8 cellular contexts compared by ENCODE assay signal in the genomic region with DNA sequence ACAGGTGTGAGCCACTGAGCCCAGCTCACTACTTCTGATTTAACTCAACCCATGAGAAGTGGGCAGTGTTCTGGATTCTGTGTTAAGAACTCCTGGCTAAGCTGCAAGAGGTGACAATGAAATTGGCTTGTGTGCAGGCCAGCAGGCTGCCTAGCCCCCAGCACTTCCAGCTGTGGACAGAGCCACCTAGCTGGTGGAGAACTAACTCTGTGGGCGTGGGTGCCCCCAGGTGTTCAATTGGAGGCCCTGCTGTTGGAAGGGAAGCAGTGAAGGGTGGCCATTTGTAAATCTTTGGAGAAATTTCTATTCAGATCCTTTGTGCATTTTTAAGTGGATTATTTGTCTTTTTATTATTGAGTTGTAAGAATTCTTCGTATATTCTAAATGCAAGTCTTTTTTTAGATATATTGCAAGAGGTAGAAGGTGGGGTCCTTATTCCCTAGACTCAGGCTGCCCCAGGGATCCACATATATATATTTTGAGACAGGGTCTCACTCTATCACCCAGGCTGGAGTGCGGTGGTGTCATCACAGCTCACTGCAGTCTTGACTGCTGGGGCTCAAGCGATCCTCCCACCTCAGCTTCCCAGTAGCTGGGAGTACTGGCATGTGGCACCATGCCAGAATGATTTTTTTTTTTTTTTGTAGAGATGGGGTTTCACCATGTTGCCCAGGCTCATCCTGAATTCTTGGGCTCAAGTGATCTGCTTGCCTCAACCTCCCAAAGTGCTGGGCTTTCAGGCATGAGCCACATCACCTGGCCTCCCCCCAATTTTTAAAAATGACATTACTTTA. TPM values are rescaled to one million over a fixed set of nuclear protein-coding genes. Genes with fewer than 3 reads are reported as not detected.
DNase-seq lines count a peak whose midpoint lies in the region; ATAC-seq, FAIRE-seq and TF ChIP-seq lines count a peak whose summit lies in the region.

No MANE protein-coding gene starts in this region.

- no peaks in the 10 kb centered on the region for H3K9me3 ChIP-seq in Caco-2
- H3K9me3 ChIP-seq in OCI-LY1 (ENCODE audit: low read length) = no peaks in the 10 kb centered on the region
- no peaks in the 10 kb centered on the region for H3K9me3 ChIP-seq in mesenchymal stem cell (ENCODE audit: control insufficient read depth, low read length)

- no peak overlapping the region for H3K4ac ChIP-seq in mesenchymal stem cell (ENCODE audit: low read depth in 1 of 2, low read length in 2 of 2)

- peaks cover 7% of the 10 kb centered on the region for H3K4me1 Mint-ChIP-seq in Caco-2 (ENCODE audit: low read depth, unreplicated experiment)
- H3K4me1 Mint-ChIP-seq in activated naive CD8-positive, alpha-beta T cell treated with anti-CD3 and anti-CD28 coated beads, Interleukin-2, amount 50 U/mL, for 24 hours = peaks cover 23% of the 10 kb centered on the region

- intact Hi-C loops in Caco-2 (cut with micrococcal nuclease; ENCODE audit: unreplicated experiment) = loop anchor here (1.0 kb wide), 2 partner anchors 32 to 217 kb away; a partner anchor contains a TSS

- H3K14ac ChIP-seq in mesenchymal stem cell (ENCODE audit: low read length in 2 of 2) = no peak overlapping the region

- POLR2A ChIA-PET in Caco-2 (lab: Charles Lee) (no interaction called here), HEK293T (lab: Yijun Ruan, JAX) (interaction anchor here (1.3 to 1.5 kb wide), 2 partner anchors 31 to 82 kb away, joined by 7 to 8 read pairs; a partner anchor contains a TSS)

- H3F3A ChIP-seq in OCI-LY1 (ENCODE audit: insufficient read depth, low read length) = no peaks in the 10 kb centered on the region

- no peaks in the 10 kb centered on the region for H3K36me3 Mint-ChIP-seq in Caco-2 (ENCODE audit: insufficient read depth, unreplicated experiment)
- H3K36me3 Mint-ChIP-seq in activated naive CD8-positive, alpha-beta T cell treated with anti-CD3 and anti-CD28 coated beads, Interleukin-2, amount 50 U/mL, for 24 hours (ENCODE audit: low read depth) = no peaks in the 10 kb centered on the region

- H3K4me1 ChIP-seq in Caco-2 (no peaks in the 10 kb centered on the region), OCI-LY1 (ENCODE audit: insufficient read depth, low read length, severe bottlenecking) (no peaks in the 10 kb centered on the region), mesenchymal stem cell (ENCODE audit: control insufficient read depth, insufficient read depth, low read depth, low read length) (no peaks in the 10 kb centered on the region)

- H3K18ac ChIP-seq in mesenchymal stem cell (ENCODE audit: low read depth in 1 of 2, low read length in 2 of 2) = no peak overlapping the region

- no peak overlapping the region for H3K23ac ChIP-seq in mesenchymal stem cell (ENCODE audit: low read length in 2 of 2)

- H2BK120ac ChIP-seq in mesenchymal stem cell (ENCODE audit: low read depth, low read length) = no peak overlapping the region

- peaks cover 20% of the 10 kb centered on the region for H3K27me3 Mint-ChIP-seq in Caco-2 (ENCODE audit: insufficient read depth, unreplicated experiment)
- peaks cover 40% of the 10 kb centered on the region for H3K27me3 Mint-ChIP-seq in activated naive CD8-positive, alpha-beta T cell treated with anti-CD3 and anti-CD28 coated beads, Interleukin-2, amount 50 U/mL, for 24 hours

- H2BK5ac ChIP-seq in mesenchymal stem cell (ENCODE audit: low read depth, low read length, poor library complexity, severe bottlenecking) = no peak overlapping the region

- no peak overlapping the region for H2BK12ac ChIP-seq in mesenchymal stem cell (ENCODE audit: low read length in 2 of 2)

- no TSS peak for BruUV-seq in Caco-2 (replicated peaks; lab: Mats Ljungman, UMichigan)

- H3K27me3 ChIP-seq in Caco-2 (replicated peaks; ENCODE audit: control insufficient read depth, insufficient read depth, low read length) (peaks cover 1% of the 10 kb centered on the region; the same call in 1 of the 2 replicates), OCI-LY1 (ENCODE audit: insufficient read depth, low read length) (peaks cover 14% of the 10 kb centered on the region; the same call in 1 of the 2 replicates), mesenchymal stem cell (ENCODE audit: control insufficient read depth in 1 of 2, insufficient read depth in 1 of 2, low read length in 2 of 2) (peaks cover 13 to 22% of the 10 kb centered on the region in 2 experiments)

- H3K27ac ChIP-seq in OCI-LY1 (ENCODE audit: low read depth, low read length, poor library complexity, severe bottlenecking) = no peak overlapping the region
- H3K27ac ChIP-seq in mesenchymal stem cell (ENCODE audit: low read length, poor library complexity, severe bottlenecking) = no peak overlapping the region

- no peaks in the 10 kb centered on the region for H3K79me1 ChIP-seq in mesenchymal stem cell (replicated peaks; ENCODE audit: low read length, poor library complexity, severe bottlenecking)

- no peak for FAIRE-seq in frontal cortex (lab: Jason Lieb, UNC)

- H2BK15ac ChIP-seq in mesenchymal stem cell (ENCODE audit: low read depth, poor library complexity, severe bottlenecking) = no peak overlapping the region

- no peaks in the 10 kb centered on the region for H4K20me1 ChIP-seq in OCI-LY1 (ENCODE audit: insufficient read depth, low read length)

- no peak overlapping the region for H3K4me2 ChIP-seq in OCI-LY1 (ENCODE audit: low read length)
- no peak overlapping the region for H3K4me2 ChIP-seq in mesenchymal stem cell (ENCODE audit: low read length, poor library complexity, severe bottlenecking)

- no peak overlapping the region for H3K9ac ChIP-seq in OCI-LY1 (ENCODE audit: low read length)
- H3K9ac ChIP-seq in mesenchymal stem cell (ENCODE audit: low read length) = no peak overlapping the region

- WGBS in mesenchymal stem cell = 64% methylated on average over 3 of the region's 4 CpGs

- H4K91ac ChIP-seq in mesenchymal stem cell (ENCODE audit: low read length) = no peak overlapping the region

- H3K79me2 ChIP-seq in OCI-LY1 (ENCODE audit: insufficient read depth, low read length) = no peaks in the 10 kb centered on the region

- no peaks in the 10 kb centered on the region for H3K9me3 Mint-ChIP-seq in Caco-2 (ENCODE audit: unreplicated experiment)
- H3K9me3 Mint-ChIP-seq in activated naive CD8-positive, alpha-beta T cell treated with anti-CD3 and anti-CD28 coated beads, Interleukin-2, amount 50 U/mL, for 24 hours = no peaks in the 10 kb centered on the region

- peak; percentile 57 for ATAC-seq in activated naive CD8-positive, alpha-beta T cell treated with anti-CD3 and anti-CD28 coated beads, Interleukin-2, amount 50 U/mL, for 24 hours
- no peak for ATAC-seq in GM19351 (IDR thresholded peaks at IDR 0.05; ENCODE audit: unreplicated experiment)

- H3K36me3 ChIP-seq in Caco-2 (ENCODE audit: control insufficient read depth, insufficient read depth, low read length) (no peaks in the 10 kb centered on the region), OCI-LY1 (ENCODE audit: insufficient read depth, low read length) (no peaks in the 10 kb centered on the region), mesenchymal stem cell (ENCODE audit: control insufficient read depth in 1 of 2, insufficient read depth in 2 of 2, low read depth in 1 of 2, low read length in 2 of 2) (no peaks in the 10 kb centered on the region)

- H2AK5ac ChIP-seq in mesenchymal stem cell (ENCODE audit: low read length, severe bottlenecking) = no peak overlapping the region

- H4K8ac ChIP-seq in mesenchymal stem cell (ENCODE audit: low read length) = no peak overlapping the region

- H2AFZ ChIP-seq in OCI-LY1 (ENCODE audit: low read length) = no peak overlapping the region
- H2AFZ ChIP-seq in mesenchymal stem cell (ENCODE audit: low read depth, low read length) = no peak overlapping the region

- CTCF ChIA-PET in Caco-2 (lab: Charles Lee) (interaction anchor here (0.8 to 1.5 kb wide), 5 partner anchors 28 to 217 kb away, joined by 3 to 11 read pairs (median 4); a partner anchor contains a TSS), HEK293T (lab: Yijun Ruan, JAX) (interaction anchor here (0.5 to 0.6 kb wide), 3 partner anchors 22 to 447 kb away, joined by 3 to 6 read pairs (median 4); no protein-coding TSS in a partner anchor)

- peak; percentile 62 to 84 for TF ChIP-seq CTCF in Caco-2 (IDR thresholded peaks at IDR 0.05; ENCODE audit: insufficient read depth in 1 of 2, low read depth in 1 of 2, low read length in 1 of 2, severe bottlenecking in 1 of 2, unreplicated experiment in 1 of 2)
- TF ChIP-seq CTCF in OCI-LY1 (IDR thresholded peaks at IDR 0.05; ENCODE audit: low read length) = peak; percentile 71

- no peak overlapping the region for H3K4me3 Mint-ChIP-seq in Caco-2 (ENCODE audit: unreplicated experiment)
- no peak overlapping the region for H3K4me3 Mint-ChIP-seq in activated naive CD8-positive, alpha-beta T cell treated with anti-CD3 and anti-CD28 coated beads, Interleukin-2, amount 50 U/mL, for 24 hours

- H3K9me2 ChIP-seq in OCI-LY1 (ENCODE audit: low read depth, low read length) = no peaks in the 10 kb centered on the region

- no peak overlapping the region for H3K27ac Mint-ChIP-seq in Caco-2 (ENCODE audit: unreplicated experiment)
- no peak overlapping the region for H3K27ac Mint-ChIP-seq in activated naive CD8-positive, alpha-beta T cell treated with anti-CD3 and anti-CD28 coated beads, Interleukin-2, amount 50 U/mL, for 24 hours

- no peak overlapping the region for H3K4me3 ChIP-seq in Caco-2 (ENCODE audit: low read depth, low read length)
- H3K4me3 ChIP-seq in OCI-LY1 (ENCODE audit: low read depth, low read length, poor library complexity, severe bottlenecking) = no peak overlapping the region
- no peak overlapping the region for H3K4me3 ChIP-seq in mesenchymal stem cell (ENCODE audit: insufficient read depth in 1 of 2, low read depth in 1 of 2, low read length in 2 of 2)

- peak; percentile 72 to 78 for DNase-seq in Caco-2
- peak; percentile 65 for DNase-seq in HEK293T (ENCODE audit: extremely low spot score)
- peak; percentile 58 for DNase-seq in activated naive CD8-positive, alpha-beta T cell treated with anti-CD3 and anti-CD28 coated beads, Interleukin-2, amount 50 U/mL, for 24 hours
- peak; percentile 35 for DNase-seq in mesenchymal stem cell
- no peak for DNase-seq in SKM-1 (lab: John Stamatoyannopoulos, UW; ENCODE audit: unreplicated experiment)
- no peak for DNase-seq in frontal cortex (ENCODE audit: low spot score in 2 of 2)

TF ChIP-seq in HEK293T, 16 proteins besides CTCF, POLR2A, EP300 and RAD21 (continues in another document):
- TF ChIP-seq CTBP1 (IDR thresholded peaks at IDR 0.05; ENCODE audit: borderline replicate concordance) (no peak), TARDBP (IDR thresholded peaks at IDR 0.05) (no peak)

RNA-seq across cellular contexts. Expression of a gene that starts 7.2 kb away (rescaled TPM):
- total RNA-seq in Caco-2 (2022) = 9.2 and 11.8 TPM in 2 replicates
- 2.4 TPM for polyA plus RNA-seq in mesenchymal stem cell (2013, experiment 1 of 2)
- 2.2 TPM for polyA plus RNA-seq in mesenchymal stem cell (2013, experiment 2 of 2)
- 42.8 TPM for total RNA-seq in frontal cortex

RNA-seq across cellular contexts. Expression of a gene that starts 31.6 kb away (rescaled TPM):
- total RNA-seq in Caco-2 (2022) (30.1 and 35.3 TPM in 2 replicates), frontal cortex (7.3 TPM)
- polyA plus RNA-seq in mesenchymal stem cell (2013, experiment 1 of 2) = 13.5 TPM
- polyA plus RNA-seq in mesenchymal stem cell (2013, experiment 2 of 2) = 13.8 TPM

RNA-seq across cellular contexts. Expression of a gene that starts 35.2 kb away (rescaled TPM):
- total RNA-seq in Caco-2 (2022) (14.7 and 18.1 TPM in 2 replicates), frontal cortex (3.7 TPM)
- polyA plus RNA-seq in mesenchymal stem cell (2013, experiment 1 of 2) = 4.0 TPM
- 4.6 TPM for polyA plus RNA-seq in mesenchymal stem cell (2013, experiment 2 of 2)

RNA-seq across cellular contexts. Expression of a gene that starts 50.3 kb away (rescaled TPM):
- total RNA-seq in Caco-2 (2022) = 306 and 318 TPM in 2 replicates
- 303 TPM for polyA plus RNA-seq in mesenchymal stem cell (2013, experiment 1 of 2)
- polyA plus RNA-seq in mesenchymal stem cell (2013, experiment 2 of 2) = 324 TPM
- 46.9 TPM for total RNA-seq in frontal cortex

Comparison
In these comparisons a context has a peak if more than half of its experiments do, and no peak if none do; other contexts are left out.
1. DNase-seq: peak in Caco-2 (2 of 2), HEK293T (single experiment), activated naive CD8-positive, alpha-beta T cell treated with anti-CD3 and anti-CD28 coated beads, Interleukin-2, amount 50 U/mL, for 24 hours (single experiment) and mesenchymal stem cell (single experiment); none in SKM-1 (single experiment) and frontal cortex (0 of 2).